ENCODE assay signal across 14 cellular contexts in the genomic region with DNA sequence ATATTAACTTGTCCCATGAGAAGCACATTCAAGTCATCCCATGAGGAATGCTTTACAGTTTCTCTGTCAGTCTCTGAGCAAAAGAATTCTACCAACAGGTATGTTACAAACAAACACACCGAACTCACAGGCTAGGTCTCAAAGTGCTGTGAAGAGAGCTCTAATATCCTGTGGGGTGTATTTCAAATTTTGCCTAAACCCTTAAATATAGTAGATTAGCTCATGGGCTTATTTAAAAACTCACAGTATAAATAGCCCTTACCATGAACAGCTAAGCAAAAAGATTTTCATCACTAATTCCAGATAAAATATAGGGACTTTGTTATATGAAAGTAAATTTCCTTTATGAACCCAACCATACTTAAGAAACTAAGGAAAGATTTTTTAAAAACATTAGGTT.
A peak's percentile ranks its signal among the peaks of the same experiment; 100 is the strongest.
DNase-seq lines count a peak whose midpoint lies in the region; ATAC-seq and TF ChIP-seq lines count a peak whose summit lies in the region.
"Had no signal": no experiment of that assay in that cellular context is flagged by ENCODE, and none has a peak within 500 bp of the region (broad histone marks: within the 10 kb centered on the region; RNA-seq: fewer than 3 reads in every experiment).

No MANE protein-coding gene starts in this region.

- ATAC-seq in left cardiac atrium = no peak
- ATAC-seq: CD8-positive, alpha-beta T cell had no signal

- H3K4me1 ChIP-seq in right atrium auricular region (peaks cover 0 to 62% of the 10 kb centered on the region in 2 donors), endodermal cell (ENCODE audit: control insufficient read depth, insufficient read depth, low read length) (peaks cover 7% of the 10 kb centered on the region), neural progenitor cell (no peaks in the 10 kb centered on the region), tibial artery (peaks cover 0 to 86% (median 31%) of the 10 kb centered on the region in 4 donors)

- no peak overlapping the region for H3K4me2 ChIP-seq in neural progenitor cell

- no peaks in the 10 kb centered on the region for H3F3A ChIP-seq in neural progenitor cell (ENCODE audit: low read depth)

- H3K9me3 ChIP-seq in right atrium auricular region (no peaks in the 10 kb centered on the region), endodermal cell (ENCODE audit: control insufficient read depth, low read length) (peaks cover 2% of the 10 kb centered on the region), neural progenitor cell (ENCODE audit: low read depth) (no peaks in the 10 kb centered on the region), tibial artery (no peaks in the 10 kb centered on the region)

- 60 to 88% methylated on average over 1 of the region's 1 CpG for WGBS in endodermal cell (ENCODE audit: insufficient coverage in 1 of 2, insufficient read length in 1 of 2), 2 experiments

- H3K27ac ChIP-seq in right atrium auricular region (peak overlapping the region; percentile 2 to 14), endodermal cell (ENCODE audit: low read depth, low read length) (no peak overlapping the region), neural progenitor cell (no peak overlapping the region), tibial artery (peak overlapping the region; percentile 42 to 57)
- H3K27ac ChIP-seq: BLaER1 treated with 17β-estradiol and CSF1 and Interleukin-3, amounts not matched to agents 10 nM and 100 nM had no signal

- DNase-seq in right atrium auricular region (ENCODE audit: low spot score) = no peak
- no peak for DNase-seq in left cardiac atrium
- no peak for DNase-seq in endodermal cell
- DNase-seq in neural progenitor cell (ENCODE audit: low spot score) = no peak
- DNase-seq in tibial artery = no peak
- no peak for DNase-seq in activated naive CD4-positive, alpha-beta T cell treated with anti-CD3 and anti-CD28 coated beads for 36 hours
- DNase-seq in T-helper 9 cell = no peak
- DNase-seq in dermis blood vessel endothelial cell = no peak
- DNase-seq: Calu3; CD8-positive, alpha-beta T cell; DMS79 treated with DMSO at 0.1 percent for 48 hours; GF-D8; H9 had no signal

- TF ChIP-seq CTCF in right atrium auricular region (IDR thresholded peaks at IDR 0.05) (no peak), endodermal cell (conservative IDR thresholded peaks at IDR 0.05) (no peak), neural progenitor cell (IDR thresholded peaks at IDR 0.05) (no peak), tibial artery (IDR thresholded peaks at IDR 0.05) (no peak)

- H3K79me2 ChIP-seq in neural progenitor cell (ENCODE audit: low read depth) = no peaks in the 10 kb centered on the region

- H3K27me3 ChIP-seq in right atrium auricular region (no peaks in the 10 kb centered on the region), endodermal cell (ENCODE audit: control insufficient read depth, insufficient read depth, low read length, poor library complexity, severe bottlenecking) (no peaks in the 10 kb centered on the region), neural progenitor cell (no peaks in the 10 kb centered on the region), tibial artery (no peaks in the 10 kb centered on the region)
- H3K27me3 ChIP-seq: BLaER1 treated with 17β-estradiol and CSF1 and Interleukin-3, amounts not matched to agents 10 nM and 100 nM had no signal

- H3K27ac Mint-ChIP-seq in endodermal cell = peak overlapping the region; percentile 3
- H3K27ac Mint-ChIP-seq in neural progenitor cell = no peak overlapping the region
- H3K27ac Mint-ChIP-seq in activated naive CD4-positive, alpha-beta T cell treated with anti-CD3 and anti-CD28 coated beads for 36 hours = no peak overlapping the region
- H3K27ac Mint-ChIP-seq: CD8-positive, alpha-beta T cell; H9 had no signal

- H3K36me3 ChIP-seq in right atrium auricular region (peaks cover 3% of the 10 kb centered on the region), endodermal cell (ENCODE audit: control insufficient read depth, insufficient read depth, low read length) (no peaks in the 10 kb centered on the region), neural progenitor cell (no peaks in the 10 kb centered on the region), tibial artery (no peaks in the 10 kb centered on the region)
- H3K36me3 ChIP-seq: BLaER1 treated with 17β-estradiol and CSF1 and Interleukin-3, amounts not matched to agents 10 nM and 100 nM had no signal

- peaks cover 55% of the 10 kb centered on the region for H3K4me1 Mint-ChIP-seq in endodermal cell
- H3K4me1 Mint-ChIP-seq in neural progenitor cell = peaks cover 7% of the 10 kb centered on the region
- no peaks in the 10 kb centered on the region for H3K4me1 Mint-ChIP-seq in activated naive CD4-positive, alpha-beta T cell treated with anti-CD3 and anti-CD28 coated beads for 36 hours (ENCODE audit: low read depth)

- no peak overlapping the region for H3K9ac ChIP-seq in endodermal cell (ENCODE audit: extremely low read depth, low read length, poor library complexity, severe bottlenecking)
- no peak overlapping the region for H3K9ac ChIP-seq in neural progenitor cell
- H3K9ac ChIP-seq: BLaER1 treated with 17β-estradiol and CSF1 and Interleukin-3, amounts not matched to agents 10 nM and 100 nM had no signal

- no peak overlapping the region for H3K4me3 ChIP-seq in right atrium auricular region
- no peak overlapping the region for H3K4me3 ChIP-seq in endodermal cell (ENCODE audit: low read length)
- H3K4me3 ChIP-seq in neural progenitor cell = no peak overlapping the region
- no peak overlapping the region for H3K4me3 ChIP-seq in tibial artery
- H3K4me3 ChIP-seq: BLaER1 treated with 17β-estradiol and CSF1 and Interleukin-3, amounts not matched to agents 10 nM and 100 nM had no signal

- H3K27me3 Mint-ChIP-seq in endodermal cell (ENCODE audit: insufficient read depth) (peaks cover 2% of the 10 kb centered on the region), neural progenitor cell (ENCODE audit: insufficient read depth, low read depth) (no peaks in the 10 kb centered on the region)
- peaks cover 22% of the 10 kb centered on the region for H3K27me3 Mint-ChIP-seq in activated naive CD4-positive, alpha-beta T cell treated with anti-CD3 and anti-CD28 coated beads for 36 hours (ENCODE audit: low read depth)

- H4K20me1 ChIP-seq in neural progenitor cell (ENCODE audit: low read depth) = no peaks in the 10 kb centered on the region
- H4K20me1 ChIP-seq: BLaER1 treated with 17β-estradiol and CSF1 and Interleukin-3, amounts not matched to agents 10 nM and 100 nM had no signal

- H3K36me3 Mint-ChIP-seq in endodermal cell (ENCODE audit: low read depth) = peaks cover 9% of the 10 kb centered on the region
- no peaks in the 10 kb centered on the region for H3K36me3 Mint-ChIP-seq in neural progenitor cell
- H3K36me3 Mint-ChIP-seq in activated naive CD4-positive, alpha-beta T cell treated with anti-CD3 and anti-CD28 coated beads for 36 hours (ENCODE audit: low read depth) = no peaks in the 10 kb centered on the region
- H3K36me3 Mint-ChIP-seq: CD8-positive, alpha-beta T cell had no signal

- H3K4me3 Mint-ChIP-seq in endodermal cell (no peak overlapping the region), neural progenitor cell (no peak overlapping the region)
- no peak overlapping the region for H3K4me3 Mint-ChIP-seq in activated naive CD4-positive, alpha-beta T cell treated with anti-CD3 and anti-CD28 coated beads for 36 hours
- H3K4me3 Mint-ChIP-seq: CD8-positive, alpha-beta T cell; H9 had no signal

- H2AFZ ChIP-seq in neural progenitor cell (replicated peaks) = peak overlapping the region; percentile 32

- CTCF ChIA-PET in activated naive CD4-positive, alpha-beta T cell treated with anti-CD3 and anti-CD28 coated beads for 36 hours (lab: Charles Lee) = no interaction called here

- peaks cover 9% of the 10 kb centered on the region for H3K9me3 Mint-ChIP-seq in endodermal cell
- peaks cover 7% of the 10 kb centered on the region for H3K9me3 Mint-ChIP-seq in neural progenitor cell
- no peaks in the 10 kb centered on the region for H3K9me3 Mint-ChIP-seq in activated naive CD4-positive, alpha-beta T cell treated with anti-CD3 and anti-CD28 coated beads for 36 hours
- H3K9me3 Mint-ChIP-seq: CD8-positive, alpha-beta T cell; H9 had no signal

- intact Hi-C loops in left cardiac atrium (cut with DNase I) = no loop called here
- intact Hi-C loops in tibial artery (cut with DNase I; ENCODE audit: low total_unique reads) = no loop called here
- intact Hi-C loops in activated naive CD4-positive, alpha-beta T cell treated with anti-CD3 and anti-CD28 coated beads for 36 hours (cut with micrococcal nuclease) = no loop called here

Comparison
In these comparisons a context has a peak if more than half of its experiments do, and no peak if none do; other contexts are left out.
1. H3K27ac ChIP-seq: peak in right atrium auricular region (2 of 2) and tibial artery (2 of 2); none in endodermal cell (single experiment) and neural progenitor cell (single experiment).